13 cellular contexts compared by ENCODE assay signal in the genomic region with DNA sequence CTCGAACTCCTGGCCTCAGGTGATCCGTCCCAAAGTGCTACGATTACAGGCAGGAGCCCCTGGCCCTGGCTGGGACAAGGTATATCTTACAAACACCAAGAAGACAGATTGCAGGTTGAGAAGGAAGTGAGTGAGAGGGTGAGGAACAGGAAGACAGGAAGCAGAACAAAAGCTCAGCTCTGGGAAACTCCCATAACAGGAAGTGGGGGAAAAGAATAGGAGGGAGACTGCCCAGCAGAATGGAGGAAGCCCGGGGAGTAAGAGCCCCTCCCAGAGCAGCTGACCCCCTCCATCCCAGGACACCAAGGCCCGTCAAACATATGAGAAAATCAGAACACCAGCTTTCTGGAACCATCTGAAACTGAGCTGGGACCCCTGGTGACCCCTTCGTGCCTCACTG. TPM values are rescaled to one million over a fixed set of nuclear protein-coding genes. Genes with fewer than 3 reads are reported as not detected.
A peak's percentile ranks its signal among the peaks of the same experiment; 100 is the strongest.
DNase-seq lines count a peak whose midpoint lies in the region; ATAC-seq and TF ChIP-seq lines count a peak whose summit lies in the region.
"Had no signal": no experiment of that assay in that cellular context is flagged by ENCODE, and none has a peak within 500 bp of the region (broad histone marks: within the 10 kb centered on the region; RNA-seq: fewer than 3 reads in every experiment).

No MANE protein-coding gene starts in this region.

- H3K27ac ChIP-seq in thymus (ENCODE audit: low read depth) (peak overlapping the region; percentile 48), psoas muscle (no peak overlapping the region)
- H3K27ac ChIP-seq: C4-2B had no signal

- no peak for DNase-seq in activated naive CD4-positive, alpha-beta T cell treated with anti-CD3 and anti-CD28 coated beads, Interleukin-2, amount 10 ng/mL, durations not matched to agents 7 days and 5 days
- no peak for DNase-seq in activated naive CD4-positive, alpha-beta T cell treated with anti-CD3 and anti-CD28 coated beads, Interleukin-2, amount 50 U/mL, for 16 hours
- DNase-seq in SKM-1 treated with dmso at 0.1 percent for 144 hours (lab: John Stamatoyannopoulos, UW; ENCODE audit: unreplicated experiment) (peak; percentile 25), glutamatergic neuron (no peak), activated gamma-delta T cell treated with Interleukin-2 at 50 U/mL for 16 hours (no peak), activated gamma-delta T cell (lab: John Stamatoyannopoulos, UW) (no peak), psoas muscle (no peak)
- DNase-seq: NCI-H748 treated with DMSO at 0.1 percent for 48 hours, WERI-Rb-1 had no signal

- ATAC-seq in psoas muscle, result no peak
- ATAC-seq: GM12878 had no signal

- TF ChIP-seq CTCF in glutamatergic neuron (IDR thresholded peaks at IDR 0.05; ENCODE audit: partially characterized antibody, unreplicated experiment), result no peak
- no peak for TF ChIP-seq CTCF in psoas muscle (IDR thresholded peaks at IDR 0.05)

- no peaks in the 10 kb centered on the region for H3K27me3 Mint-ChIP-seq in activated naive CD4-positive, alpha-beta T cell treated with anti-CD3 and anti-CD28 coated beads, Interleukin-2, amount 10 ng/mL, durations not matched to agents 7 days and 5 days
- H3K27me3 Mint-ChIP-seq in glutamatergic neuron (ENCODE audit: unreplicated experiment), result peaks cover 14% of the 10 kb centered on the region
- H3K27me3 Mint-ChIP-seq: memory B cell had no signal

- H3K27me3 ChIP-seq in thymus (ENCODE audit: control insufficient read depth, insufficient read depth) (no peaks in the 10 kb centered on the region), psoas muscle (ENCODE audit: insufficient read depth in 3 of 3, low read length in 2 of 3) (no peaks in the 10 kb centered on the region)

- H3K27ac Mint-ChIP-seq in activated naive CD4-positive, alpha-beta T cell treated with anti-CD3 and anti-CD28 coated beads, Interleukin-2, amount 10 ng/mL, durations not matched to agents 7 days and 5 days, result peak overlapping the region; percentile 100
- peak overlapping the region; percentile 72 for H3K27ac Mint-ChIP-seq in glutamatergic neuron (ENCODE audit: unreplicated experiment)

- H3K4me3 Mint-ChIP-seq in activated naive CD4-positive, alpha-beta T cell treated with anti-CD3 and anti-CD28 coated beads, Interleukin-2, amount 10 ng/mL, durations not matched to agents 7 days and 5 days, result peak overlapping the region; percentile 94
- peak overlapping the region; percentile 76 for H3K4me3 Mint-ChIP-seq in glutamatergic neuron (ENCODE audit: unreplicated experiment)
- H3K4me3 Mint-ChIP-seq: memory B cell had no signal

- no peaks in the 10 kb centered on the region for H3K9me3 Mint-ChIP-seq in activated naive CD4-positive, alpha-beta T cell treated with anti-CD3 and anti-CD28 coated beads, Interleukin-2, amount 10 ng/mL, durations not matched to agents 7 days and 5 days
- H3K9me3 Mint-ChIP-seq in glutamatergic neuron (ENCODE audit: unreplicated experiment), result peaks cover 18% of the 10 kb centered on the region
- H3K9me3 Mint-ChIP-seq: memory B cell had no signal

- H3K4me1 ChIP-seq in thymus (ENCODE audit: control insufficient read depth, insufficient read depth, low read length) (peaks cover 18% of the 10 kb centered on the region), psoas muscle (peaks cover 17% of the 10 kb centered on the region)

- 89% methylated on average over 6 of the region's 6 CpGs for WGBS in thymus
- 72 to 78% (median 78%) methylated on average over 6 of the region's 6 CpGs for WGBS in psoas muscle, 3 donors

- H3K9me3 ChIP-seq in thymus (ENCODE audit: control insufficient read depth) (no peaks in the 10 kb centered on the region), psoas muscle (no peaks in the 10 kb centered on the region)

- H3K4me3 ChIP-seq in thymus (ENCODE audit: low read length) (no peak overlapping the region), psoas muscle (no peak overlapping the region)
- H3K4me3 ChIP-seq: GM12878 had no signal

- CTCF ChIA-PET in activated naive CD4-positive, alpha-beta T cell treated with anti-CD3 and anti-CD28 coated beads, Interleukin-2, amount 10 ng/mL, durations not matched to agents 7 days and 5 days (lab: Charles Lee), result interaction anchor here (0.6 to 1.0 kb wide), 2 partner anchors 18 to 228 kb away, joined by 3 read pairs; no protein-coding TSS in a partner anchor

- H3K36me3 ChIP-seq in thymus (ENCODE audit: control insufficient read depth, insufficient read depth) (peaks cover 27% of the 10 kb centered on the region), psoas muscle (ENCODE audit: insufficient read depth in 1 of 2, low read depth in 1 of 2) (peaks cover 0 to 16% of the 10 kb centered on the region in 2 donors)

- peaks cover 46% of the 10 kb centered on the region for H3K36me3 Mint-ChIP-seq in activated naive CD4-positive, alpha-beta T cell treated with anti-CD3 and anti-CD28 coated beads, Interleukin-2, amount 10 ng/mL, durations not matched to agents 7 days and 5 days
- H3K36me3 Mint-ChIP-seq in glutamatergic neuron (ENCODE audit: unreplicated experiment), result no peaks in the 10 kb centered on the region

- H3K4me1 Mint-ChIP-seq in activated naive CD4-positive, alpha-beta T cell treated with anti-CD3 and anti-CD28 coated beads, Interleukin-2, amount 10 ng/mL, durations not matched to agents 7 days and 5 days, result peaks cover 57% of the 10 kb centered on the region
- H3K4me1 Mint-ChIP-seq in glutamatergic neuron (ENCODE audit: low read depth, unreplicated experiment), result peaks cover 13% of the 10 kb centered on the region

- intact Hi-C loops in psoas muscle (cut with DNase I), result loop anchor here in 1 of 2 donors (10.0 kb wide), 1 partner anchor 224 kb away; no protein-coding TSS in a partner anchor

RNA-seq across cellular contexts. Expression of gene TECPR1, which starts 2.9 kb away (rescaled TPM):
- total RNA-seq in glutamatergic neuron (ENCODE audit: unreplicated experiment), result 174 TPM
- polyA plus RNA-seq in thymus, result 30.0 TPM
- 10 to 100 TPM in 3 of 4 donors, 1 to 10 TPM in 1; 10.0 to 23.0 (median 18.6) TPM for total RNA-seq in psoas muscle
- polyA plus RNA-seq in psoas muscle, result 10 to 100 TPM in 2 of 3 donors, 1 to 10 TPM in 1; 7.0 to 14.5 (median 14.0) TPM

RNA-seq across cellular contexts. Expression of gene BRI3, which starts 32.4 kb away (rescaled TPM):
- total RNA-seq in glutamatergic neuron (ENCODE audit: unreplicated experiment) (176 TPM), psoas muscle (100 to 1,000 TPM; 231 to 529 (median 366) TPM)
- polyA plus RNA-seq in thymus (222 TPM), psoas muscle (100 to 1,000 TPM; 301 to 509 (median 443) TPM)

RNA-seq across cellular contexts. Expression of gene BHLHA15, which starts 37.9 kb away (rescaled TPM):
- total RNA-seq in glutamatergic neuron (ENCODE audit: unreplicated experiment) (not detected), psoas muscle (not detected)
- polyA plus RNA-seq in thymus (0.07 TPM), psoas muscle (not detected)
